1 cellular context compared by ENCODE assay signal in the genomic region with DNA sequence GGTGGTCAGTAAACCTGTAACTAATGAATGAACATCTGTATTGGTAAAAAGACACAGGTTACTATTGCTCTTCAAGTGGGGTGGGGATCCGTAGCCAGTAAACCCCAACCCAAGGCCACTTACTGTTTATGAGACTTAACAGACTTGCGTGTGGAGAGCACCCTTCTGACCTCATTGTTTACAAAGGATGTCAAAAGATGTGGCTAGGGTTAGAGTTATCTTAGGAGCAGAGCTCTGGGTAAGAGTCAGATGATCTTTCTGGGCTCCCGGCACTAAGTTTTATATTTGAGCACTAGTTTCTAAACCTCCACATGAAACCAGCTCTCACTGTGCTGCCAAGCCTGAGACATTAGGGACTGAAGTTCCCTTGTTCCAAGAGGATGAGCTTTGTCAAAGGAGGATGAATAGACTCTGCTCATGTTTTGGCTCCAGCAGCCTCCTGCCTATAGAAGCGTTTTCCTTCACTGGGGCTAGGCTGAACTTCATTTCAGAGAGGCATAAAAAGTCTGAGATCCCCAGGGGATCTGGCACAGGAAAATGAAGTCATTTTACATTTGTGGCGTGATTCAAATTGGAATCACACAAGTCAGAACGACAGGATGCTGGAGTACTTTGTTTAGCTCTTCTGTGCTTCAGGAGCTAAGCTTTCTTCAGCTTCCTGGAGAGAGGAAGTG.
TF ChIP-seq lines count a peak whose summit lies in the region.

No MANE protein-coding gene starts in this region.

TF ChIP-seq in endothelial cell of umbilical vein, 7 proteins besides CTCF, POLR2A, EP300 and RAD21:
- TF ChIP-seq FOS (IDR thresholded peaks at IDR 0.05; ENCODE audit: borderline replicate concordance, insufficient read depth, low read length) (no peak), MYC (IDR thresholded peaks at IDR 0.05; ENCODE audit: low read depth, low read length) (no peak), JUN (IDR thresholded peaks at IDR 0.05; ENCODE audit: borderline replicate concordance, insufficient read depth, insufficient read length, low read depth) (no peak), EZH2 (IDR thresholded peaks at IDR 0.05; ENCODE audit: borderline replicate concordance, low read depth, low read length, severe bottlenecking) (no peak)
- TF ChIP-seq, protein P1, sequence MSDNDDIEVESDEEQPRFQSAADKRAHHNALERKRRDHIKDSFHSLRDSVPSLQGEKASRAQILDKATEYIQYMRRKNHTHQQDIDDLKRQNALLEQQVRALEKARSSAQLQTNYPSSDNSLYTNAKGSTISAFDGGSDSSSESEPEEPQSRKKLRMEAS (IDR thresholded peaks at IDR 0.05; ENCODE audit: insufficient read depth, insufficient read length): no peak
